ENCODE assay signal across 23 cellular contexts in genomic region chr7:89091550-89091949, GRCh38.
"Had no signal": no experiment of that assay in that cellular context is flagged by ENCODE, and none has a peak within 500 bp of the region (broad histone marks: within the 10 kb centered on the region; RNA-seq: fewer than 3 reads in every experiment).

No MANE protein-coding gene starts in this region.

- H3K27me3 ChIP-seq: MG63 had no signal

- H3K36me3 ChIP-seq: MG63 had no signal

- H3K27ac ChIP-seq: HL-60 had no signal

- H3K9me2 ChIP-seq: SK-N-SH had no signal

- H3K4me2 ChIP-seq: SK-N-SH had no signal

- DNase-seq: IMR-90, Karpas-422, KG1, MG63, NCI-H1092 treated with DMSO at 0.1 percent for 48 hours, NCI-H1436, NCI-H187, NCI-H2029, NCI-H2081 treated with DMSO at 0.1 percent for 48 hours, NCI-H2171, NCI-H226, NCI-H446, NCI-H510A, NCI-H524 treated with DMSO at 0.1 percent for 48 hours, NCI-H69, NCI-H774, Right ventricle myocardium superior, RPMI8226, SIG-M5, SK-N-SH, SW 1271 had no signal

- ATAC-seq: HepG2 had no signal

- H3K4me3 ChIP-seq: MG63 had no signal

- H3K9ac ChIP-seq: SK-N-SH had no signal

- H3K9me3 ChIP-seq: MG63, SK-N-SH had no signal
